In the genomic region with DNA sequence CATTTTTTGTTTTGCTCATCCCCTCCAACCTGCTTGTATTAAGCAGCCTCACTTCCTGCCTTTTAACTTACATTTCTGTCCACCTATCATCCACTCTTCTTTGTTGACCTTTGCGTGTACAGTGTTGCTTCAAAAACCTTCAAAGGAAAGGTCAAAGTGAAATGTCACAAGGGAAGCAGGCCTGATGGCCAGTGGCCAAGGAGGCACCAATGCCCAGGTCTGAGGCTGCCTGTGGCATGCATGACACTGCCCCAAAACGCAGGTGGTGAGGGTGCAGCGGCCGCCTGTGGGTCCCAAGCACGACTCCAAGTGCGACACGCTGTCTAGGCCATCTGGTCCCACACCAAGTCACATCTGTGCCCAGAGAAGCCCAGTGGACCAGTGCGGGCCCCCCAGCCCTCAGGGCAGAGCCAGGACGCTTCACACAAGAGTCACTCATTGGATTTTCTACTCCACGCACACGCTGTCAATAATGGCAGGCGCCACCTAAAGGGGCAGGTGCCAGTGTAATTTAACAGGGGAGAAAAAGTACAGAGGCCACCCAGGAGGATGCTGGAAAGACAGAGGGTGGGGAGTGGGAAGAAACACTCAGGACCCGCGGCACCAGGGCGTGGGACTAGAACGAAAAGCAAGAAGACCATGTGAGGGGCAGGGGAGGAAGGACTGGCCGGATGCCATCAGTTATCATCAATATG, we compare ENCODE assay signal across 1 cellular context.
A peak's percentile ranks its signal among the peaks of the same experiment; 100 is the strongest.
TF ChIP-seq lines count a peak whose summit lies in the region.

No MANE protein-coding gene starts in this region.

TF ChIP-seq in HepG2, 621 proteins besides CTCF, POLR2A, EP300 and RAD21 (continued from another document and continues in another):
- TF ChIP-seq, protein P1, sequence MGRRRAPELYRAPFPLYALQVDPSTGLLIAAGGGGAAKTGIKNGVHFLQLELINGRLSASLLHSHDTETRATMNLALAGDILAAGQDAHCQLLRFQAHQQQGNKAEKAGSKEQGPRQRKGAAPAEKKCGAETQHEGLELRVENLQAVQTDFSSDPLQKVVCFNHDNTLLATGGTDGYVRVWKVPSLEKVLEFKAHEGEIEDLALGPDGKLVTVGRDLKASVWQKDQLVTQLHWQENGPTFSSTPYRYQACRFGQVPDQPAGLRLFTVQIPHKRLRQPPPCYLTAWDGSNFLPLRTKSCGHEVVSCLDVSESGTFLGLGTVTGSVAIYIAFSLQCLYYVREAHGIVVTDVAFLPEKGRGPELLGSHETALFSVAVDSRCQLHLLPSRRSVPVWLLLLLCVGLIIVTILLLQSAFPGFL (CRISPR knock-in tag; IDR thresholded peaks at IDR 0.05), result no peak
- TF ChIP-seq, protein P2, sequence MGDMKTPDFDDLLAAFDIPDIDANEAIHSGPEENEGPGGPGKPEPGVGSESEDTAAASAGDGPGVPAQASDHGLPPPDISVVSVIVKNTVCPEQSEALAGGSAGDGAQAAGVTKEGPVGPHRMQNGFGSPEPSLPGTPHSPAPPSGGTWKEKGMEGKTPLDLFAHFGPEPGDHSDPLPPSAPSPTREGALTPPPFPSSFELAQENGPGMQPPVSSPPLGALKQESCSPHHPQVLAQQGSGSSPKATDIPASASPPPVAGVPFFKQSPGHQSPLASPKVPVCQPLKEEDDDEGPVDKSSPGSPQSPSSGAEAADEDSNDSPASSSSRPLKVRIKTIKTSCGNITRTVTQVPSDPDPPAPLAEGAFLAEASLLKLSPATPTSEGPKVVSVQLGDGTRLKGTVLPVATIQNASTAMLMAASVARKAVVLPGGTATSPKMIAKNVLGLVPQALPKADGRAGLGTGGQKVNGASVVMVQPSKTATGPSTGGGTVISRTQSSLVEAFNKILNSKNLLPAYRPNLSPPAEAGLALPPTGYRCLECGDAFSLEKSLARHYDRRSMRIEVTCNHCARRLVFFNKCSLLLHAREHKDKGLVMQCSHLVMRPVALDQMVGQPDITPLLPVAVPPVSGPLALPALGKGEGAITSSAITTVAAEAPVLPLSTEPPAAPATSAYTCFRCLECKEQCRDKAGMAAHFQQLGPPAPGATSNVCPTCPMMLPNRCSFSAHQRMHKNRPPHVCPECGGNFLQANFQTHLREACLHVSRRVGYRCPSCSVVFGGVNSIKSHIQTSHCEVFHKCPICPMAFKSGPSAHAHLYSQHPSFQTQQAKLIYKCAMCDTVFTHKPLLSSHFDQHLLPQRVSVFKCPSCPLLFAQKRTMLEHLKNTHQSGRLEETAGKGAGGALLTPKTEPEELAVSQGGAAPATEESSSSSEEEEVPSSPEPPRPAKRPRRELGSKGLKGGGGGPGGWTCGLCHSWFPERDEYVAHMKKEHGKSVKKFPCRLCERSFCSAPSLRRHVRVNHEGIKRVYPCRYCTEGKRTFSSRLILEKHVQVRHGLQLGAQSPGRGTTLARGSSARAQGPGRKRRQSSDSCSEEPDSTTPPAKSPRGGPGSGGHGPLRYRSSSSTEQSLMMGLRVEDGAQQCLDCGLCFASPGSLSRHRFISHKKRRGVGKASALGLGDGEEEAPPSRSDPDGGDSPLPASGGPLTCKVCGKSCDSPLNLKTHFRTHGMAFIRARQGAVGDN (CRISPR knock-in tag; IDR thresholded peaks at IDR 0.05), result peak; percentile 86
- TF ChIP-seq KDM5A (IDR thresholded peaks at IDR 0.05; ENCODE audit: borderline replicate concordance, low read length) (no peak), DNMT1 (CRISPR knock-in tag; IDR thresholded peaks at IDR 0.05) (no peak), FLYWCH1 (CRISPR knock-in tag; IDR thresholded peaks at IDR 0.05) (no peak), ZNF773 (CRISPR knock-in tag; IDR thresholded peaks at IDR 0.05; ENCODE audit: borderline replicate concordance) (no peak), MXI1 (IDR thresholded peaks at IDR 0.05; ENCODE audit: borderline replicate concordance, low read depth, low read length) (no peak; the same call in 2 of the 3 replicates), NR2F2 (IDR thresholded peaks at IDR 0.05; ENCODE audit: borderline replicate concordance, low read depth) (peak; percentile 97), ZSCAN12 (CRISPR knock-in tag; IDR thresholded peaks at IDR 0.05) (no peak), RCOR2 (CRISPR knock-in tag; IDR thresholded peaks at IDR 0.05) (0 out of 2 replicates have a peak, but pooled peaks have one; percentile 35), FOXP1 (IDR thresholded peaks at IDR 0.05) (no peak), FOXP1 (CRISPR knock-in tag; IDR thresholded peaks at IDR 0.05) (peak; percentile 92), KDM4B (CRISPR knock-in tag; IDR thresholded peaks at IDR 0.05) (no peak), SIN3A (IDR thresholded peaks at IDR 0.05; ENCODE audit: borderline replicate concordance, low read depth, low read length) (no peak), HNRNPUL1 (IDR thresholded peaks at IDR 0.05; ENCODE audit: low read depth, low read length) (no peak), ZNF446 (CRISPR knock-in tag; IDR thresholded peaks at IDR 0.05) (no peak), ZNF850 (CRISPR knock-in tag; conservative IDR thresholded peaks at IDR 0.05) (no peak), ZFP1 (CRISPR knock-in tag; IDR thresholded peaks at IDR 0.05) (no peak), SPEN (CRISPR knock-in tag; IDR thresholded peaks at IDR 0.05; ENCODE audit: low read depth) (0 out of 2 replicates have a peak, but pooled peaks have one; percentile 28), ZSCAN20 (CRISPR knock-in tag; IDR thresholded peaks at IDR 0.05; ENCODE audit: borderline replicate concordance) (no peak), ZBTB8A (CRISPR knock-in tag; IDR thresholded peaks at IDR 0.05; ENCODE audit: borderline replicate concordance, low read depth) (no peak), CENPX (CRISPR knock-in tag; IDR thresholded peaks at IDR 0.05) (no peak), ZNF616 (CRISPR knock-in tag; IDR thresholded peaks at IDR 0.05; ENCODE audit: low read depth) (no peak), HNF4G (IDR thresholded peaks at IDR 0.05; ENCODE audit: borderline replicate concordance, low read depth, low read length) (no peak), HNF4G (CRISPR knock-in tag; IDR thresholded peaks at IDR 0.05; ENCODE audit: borderline replicate concordance, low read depth) (no peak; the same call in 1 of the 2 replicates), HMGA1 (CRISPR knock-in tag; conservative IDR thresholded peaks at IDR 0.05) (no peak), ZFP82 (CRISPR knock-in tag; IDR thresholded peaks at IDR 0.05; ENCODE audit: borderline replicate concordance) (no peak), GPN1 (CRISPR knock-in tag; IDR thresholded peaks at IDR 0.05; ENCODE audit: borderline replicate concordance) (no peak), FOXM1 (CRISPR knock-in tag; IDR thresholded peaks at IDR 0.05) (no peak), PTBP1 (IDR thresholded peaks at IDR 0.05; ENCODE audit: low read depth, low read length, poor library complexity, severe bottlenecking) (no peak), FOXA1 (IDR thresholded peaks at IDR 0.05) (peak; percentile 56), FOXA1 (CRISPR knock-in tag; IDR thresholded peaks at IDR 0.05) (peak; percentile 96), AKAP8 (CRISPR knock-in tag; IDR thresholded peaks at IDR 0.05) (no peak), NFE2L1 (CRISPR knock-in tag; IDR thresholded peaks at IDR 0.05; ENCODE audit: borderline replicate concordance) (no peak), NBN (conservative IDR thresholded peaks at IDR 0.05) (no peak), MZF1 (CRISPR knock-in tag; IDR thresholded peaks at IDR 0.05; ENCODE audit: borderline replicate concordance) (no peak), ZNF354B (CRISPR knock-in tag; IDR thresholded peaks at IDR 0.05) (no peak), HOXA7 (CRISPR knock-in tag; IDR thresholded peaks at IDR 0.05) (no peak), PHF5A (CRISPR knock-in tag; IDR thresholded peaks at IDR 0.05; ENCODE audit: low read depth, unreplicated experiment) (no peak), ZNF24 (IDR thresholded peaks at IDR 0.05) (no peak), ATF7 (IDR thresholded peaks at IDR 0.05) (no peak), ATF7 (CRISPR knock-in tag; IDR thresholded peaks at IDR 0.05) (no peak), ZNF256 (CRISPR knock-in tag; conservative IDR thresholded peaks at IDR 0.05) (no peak), HCFC1 (IDR thresholded peaks at IDR 0.05; ENCODE audit: low read depth, low read length) (no peak), HNF4A (CRISPR knock-in tag; IDR thresholded peaks at IDR 0.05) (peak; percentile 67), ZNF556 (CRISPR knock-in tag; IDR thresholded peaks at IDR 0.05; ENCODE audit: borderline replicate concordance) (0 out of 2 replicates have a peak, but pooled peaks have one; percentile 17)
- TF ChIP-seq, protein P3, sequence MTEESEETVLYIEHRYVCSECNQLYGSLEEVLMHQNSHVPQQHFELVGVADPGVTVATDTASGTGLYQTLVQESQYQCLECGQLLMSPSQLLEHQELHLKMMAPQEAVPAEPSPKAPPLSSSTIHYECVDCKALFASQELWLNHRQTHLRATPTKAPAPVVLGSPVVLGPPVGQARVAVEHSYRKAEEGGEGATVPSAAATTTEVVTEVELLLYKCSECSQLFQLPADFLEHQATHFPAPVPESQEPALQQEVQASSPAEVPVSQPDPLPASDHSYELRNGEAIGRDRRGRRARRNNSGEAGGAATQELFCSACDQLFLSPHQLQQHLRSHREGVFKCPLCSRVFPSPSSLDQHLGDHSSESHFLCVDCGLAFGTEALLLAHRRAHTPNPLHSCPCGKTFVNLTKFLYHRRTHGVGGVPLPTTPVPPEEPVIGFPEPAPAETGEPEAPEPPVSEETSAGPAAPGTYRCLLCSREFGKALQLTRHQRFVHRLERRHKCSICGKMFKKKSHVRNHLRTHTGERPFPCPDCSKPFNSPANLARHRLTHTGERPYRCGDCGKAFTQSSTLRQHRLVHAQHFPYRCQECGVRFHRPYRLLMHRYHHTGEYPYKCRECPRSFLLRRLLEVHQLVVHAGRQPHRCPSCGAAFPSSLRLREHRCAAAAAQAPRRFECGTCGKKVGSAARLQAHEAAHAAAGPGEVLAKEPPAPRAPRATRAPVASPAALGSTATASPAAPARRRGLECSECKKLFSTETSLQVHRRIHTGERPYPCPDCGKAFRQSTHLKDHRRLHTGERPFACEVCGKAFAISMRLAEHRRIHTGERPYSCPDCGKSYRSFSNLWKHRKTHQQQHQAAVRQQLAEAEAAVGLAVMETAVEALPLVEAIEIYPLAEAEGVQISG (CRISPR knock-in tag; IDR thresholded peaks at IDR 0.05), result no peak
- TF ChIP-seq, protein P4, sequence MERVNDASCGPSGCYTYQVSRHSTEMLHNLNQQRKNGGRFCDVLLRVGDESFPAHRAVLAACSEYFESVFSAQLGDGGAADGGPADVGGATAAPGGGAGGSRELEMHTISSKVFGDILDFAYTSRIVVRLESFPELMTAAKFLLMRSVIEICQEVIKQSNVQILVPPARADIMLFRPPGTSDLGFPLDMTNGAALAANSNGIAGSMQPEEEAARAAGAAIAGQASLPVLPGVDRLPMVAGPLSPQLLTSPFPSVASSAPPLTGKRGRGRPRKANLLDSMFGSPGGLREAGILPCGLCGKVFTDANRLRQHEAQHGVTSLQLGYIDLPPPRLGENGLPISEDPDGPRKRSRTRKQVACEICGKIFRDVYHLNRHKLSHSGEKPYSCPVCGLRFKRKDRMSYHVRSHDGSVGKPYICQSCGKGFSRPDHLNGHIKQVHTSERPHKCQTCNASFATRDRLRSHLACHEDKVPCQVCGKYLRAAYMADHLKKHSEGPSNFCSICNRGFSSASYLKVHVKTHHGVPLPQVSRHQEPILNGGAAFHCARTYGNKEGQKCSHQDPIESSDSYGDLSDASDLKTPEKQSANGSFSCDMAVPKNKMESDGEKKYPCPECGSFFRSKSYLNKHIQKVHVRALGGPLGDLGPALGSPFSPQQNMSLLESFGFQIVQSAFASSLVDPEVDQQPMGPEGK (CRISPR knock-in tag; IDR thresholded peaks at IDR 0.05), result no peak; the same call in 1 of the 2 replicates
- TF ChIP-seq, protein P5, sequence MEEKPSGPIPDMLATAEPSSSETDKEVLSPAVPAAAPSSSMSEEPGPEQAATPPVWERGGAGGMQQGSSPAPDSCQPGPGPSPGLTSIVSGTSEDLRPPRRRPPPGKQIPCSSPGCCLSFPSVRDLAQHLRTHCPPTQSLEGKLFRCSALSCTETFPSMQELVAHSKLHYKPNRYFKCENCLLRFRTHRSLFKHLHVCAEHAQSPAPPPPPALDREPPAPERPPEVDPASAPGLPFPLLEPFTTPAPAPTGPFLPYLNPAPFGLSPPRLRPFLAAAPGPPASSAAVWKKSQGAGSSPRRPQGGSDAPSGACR (CRISPR knock-in tag; IDR thresholded peaks at IDR 0.05), result 0 out of 2 replicates have a peak, but pooled peaks have one; percentile 49
- TF ChIP-seq, protein P6, sequence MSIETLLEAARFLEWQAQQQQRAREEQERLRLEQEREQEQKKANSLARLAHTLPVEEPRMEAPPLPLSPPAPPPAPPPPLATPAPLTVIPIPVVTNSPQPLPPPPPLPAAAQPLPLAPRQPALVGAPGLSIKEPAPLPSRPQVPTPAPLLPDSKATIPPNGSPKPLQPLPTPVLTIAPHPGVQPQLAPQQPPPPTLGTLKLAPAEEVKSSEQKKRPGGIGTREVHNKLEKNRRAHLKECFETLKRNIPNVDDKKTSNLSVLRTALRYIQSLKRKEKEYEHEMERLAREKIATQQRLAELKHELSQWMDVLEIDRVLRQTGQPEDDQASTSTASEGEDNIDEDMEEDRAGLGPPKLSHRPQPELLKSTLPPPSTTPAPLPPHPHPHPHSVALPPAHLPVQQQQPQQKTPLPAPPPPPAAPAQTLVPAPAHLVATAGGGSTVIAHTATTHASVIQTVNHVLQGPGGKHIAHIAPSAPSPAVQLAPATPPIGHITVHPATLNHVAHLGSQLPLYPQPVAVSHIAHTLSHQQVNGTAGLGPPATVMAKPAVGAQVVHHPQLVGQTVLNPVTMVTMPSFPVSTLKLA (IDR thresholded peaks at IDR 0.05), result no peak
- TF ChIP-seq, protein P7, sequence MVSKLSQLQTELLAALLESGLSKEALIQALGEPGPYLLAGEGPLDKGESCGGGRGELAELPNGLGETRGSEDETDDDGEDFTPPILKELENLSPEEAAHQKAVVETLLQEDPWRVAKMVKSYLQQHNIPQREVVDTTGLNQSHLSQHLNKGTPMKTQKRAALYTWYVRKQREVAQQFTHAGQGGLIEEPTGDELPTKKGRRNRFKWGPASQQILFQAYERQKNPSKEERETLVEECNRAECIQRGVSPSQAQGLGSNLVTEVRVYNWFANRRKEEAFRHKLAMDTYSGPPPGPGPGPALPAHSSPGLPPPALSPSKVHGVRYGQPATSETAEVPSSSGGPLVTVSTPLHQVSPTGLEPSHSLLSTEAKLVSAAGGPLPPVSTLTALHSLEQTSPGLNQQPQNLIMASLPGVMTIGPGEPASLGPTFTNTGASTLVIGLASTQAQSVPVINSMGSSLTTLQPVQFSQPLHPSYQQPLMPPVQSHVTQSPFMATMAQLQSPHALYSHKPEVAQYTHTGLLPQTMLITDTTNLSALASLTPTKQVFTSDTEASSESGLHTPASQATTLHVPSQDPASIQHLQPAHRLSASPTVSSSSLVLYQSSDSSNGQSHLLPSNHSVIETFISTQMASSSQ (IDR thresholded peaks at IDR 0.05; ENCODE audit: low read depth), result peak; percentile 46; the same call in 1 of the 2 replicates
- TF ChIP-seq, protein P7 (CRISPR knock-in tag; IDR thresholded peaks at IDR 0.05; ENCODE audit: borderline replicate concordance), result peak; percentile 35; the same call in 1 of the 2 replicates
